Comparison of ENCODE assay signal across 8 cellular contexts in the genomic region with DNA sequence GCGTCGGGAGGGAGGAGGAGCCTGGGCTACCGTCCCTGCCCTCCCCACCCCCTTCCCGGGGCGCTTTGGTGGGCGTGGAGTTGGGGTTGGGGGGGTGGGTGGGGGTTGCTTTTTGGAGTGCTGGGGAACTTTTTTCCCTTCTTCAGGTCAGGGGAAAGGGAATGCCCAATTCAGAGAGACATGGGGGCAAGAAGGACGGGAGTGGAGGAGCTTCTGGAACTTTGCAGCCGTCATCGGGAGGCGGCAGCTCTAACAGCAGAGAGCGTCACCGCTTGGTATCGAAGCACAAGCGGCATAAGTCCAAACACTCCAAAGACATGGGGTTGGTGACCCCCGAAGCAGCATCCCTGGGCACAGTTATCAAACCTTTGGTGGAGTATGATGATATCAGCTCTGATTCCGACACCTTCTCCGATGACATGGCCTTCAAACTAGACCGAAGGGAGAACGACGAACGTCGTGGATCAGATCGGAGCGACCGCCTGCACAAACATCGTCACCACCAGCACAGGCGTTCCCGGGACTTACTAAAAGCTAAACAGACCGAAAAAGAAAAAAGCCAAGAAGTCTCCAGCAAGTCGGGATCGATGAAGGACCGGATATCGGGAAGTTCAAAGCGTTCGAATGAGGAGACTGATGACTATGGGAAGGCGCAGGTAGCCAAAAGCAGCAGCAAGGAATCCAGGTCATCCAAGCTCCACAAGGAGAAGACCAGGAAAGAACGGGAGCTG. TPM values are rescaled to one million over a fixed set of nuclear protein-coding genes. Genes with fewer than 3 reads are reported as not detected.
DNase-seq lines count a peak whose midpoint lies in the region; ATAC-seq and TF ChIP-seq lines count a peak whose summit lies in the region.

No MANE protein-coding gene starts in this region.

- H3K9me3 ChIP-seq in Caco-2 (no peaks in the 10 kb centered on the region), aorta (ENCODE audit: control insufficient read depth, low read length) (no peaks in the 10 kb centered on the region)

- H3K36me3 ChIP-seq in Caco-2 (ENCODE audit: control insufficient read depth, insufficient read depth, low read length) (no peaks in the 10 kb centered on the region), aorta (ENCODE audit: control insufficient read depth in 1 of 2, insufficient read depth in 2 of 2, low read length in 1 of 2) (no peaks in the 10 kb centered on the region)

- H3K36me3 Mint-ChIP-seq in Caco-2 (ENCODE audit: insufficient read depth, unreplicated experiment) = peaks cover 58% of the 10 kb centered on the region
- H3K36me3 Mint-ChIP-seq in activated T-helper 17 cell treated with anti-CD3 and anti-CD28 coated beads, Interleukin-2, amount 50 U/mL, for 72 hours (ENCODE audit: low read depth) = peaks cover 58% of the 10 kb centered on the region
- peaks cover 7% of the 10 kb centered on the region for H3K36me3 Mint-ChIP-seq in neural crest cell (ENCODE audit: low read depth)

- no peaks in the 10 kb centered on the region for H3K27me3 ChIP-seq in Caco-2 (replicated peaks; ENCODE audit: control insufficient read depth, insufficient read depth, low read length)
- no peaks in the 10 kb centered on the region for H3K27me3 ChIP-seq in aorta (ENCODE audit: control insufficient read depth in 1 of 2, insufficient read depth in 2 of 2, low read length in 1 of 2)

- WGBS in aorta, 2 donors = 0% methylated on average over 35 to 37 of the region's 37 CpGs

- H3K27ac Mint-ChIP-seq in Caco-2 (ENCODE audit: unreplicated experiment) = peak overlapping the region; percentile 95
- H3K27ac Mint-ChIP-seq in activated T-helper 17 cell treated with anti-CD3 and anti-CD28 coated beads, Interleukin-2, amount 50 U/mL, for 72 hours = peak overlapping the region; percentile 98
- H3K27ac Mint-ChIP-seq in neural crest cell (ENCODE audit: unreplicated experiment) = peak overlapping the region; percentile 95

- peak overlapping the region; percentile 62 to 95 for H3K27ac ChIP-seq in aorta (ENCODE audit: low read depth in 1 of 2, low read length in 2 of 2)

- H3K4me3 ChIP-seq in Caco-2 (ENCODE audit: low read depth, low read length) (peak overlapping the region; percentile 83), aorta (ENCODE audit: low read length in 2 of 2) (peak overlapping the region; percentile 91 to 97)

- TF ChIP-seq CTCF in Caco-2 (IDR thresholded peaks at IDR 0.05; ENCODE audit: insufficient read depth in 1 of 2, low read depth in 1 of 2, low read length in 1 of 2, severe bottlenecking in 1 of 2, unreplicated experiment in 1 of 2) (no peak), neural crest cell (conservative IDR thresholded peaks at IDR 0.05) (no peak)

- CTCF ChIA-PET in Caco-2 (lab: Charles Lee) = interaction anchor here (0.5 to 2.5 kb wide), 6 partner anchors 11 to 277 kb away, joined by 3 to 15 read pairs (median 4); a partner anchor contains a TSS

- intact Hi-C loops in Caco-2 (cut with micrococcal nuclease; ENCODE audit: unreplicated experiment) = loop anchor here (1.0 kb wide), 1 partner anchor 11 kb away; a partner anchor contains a TSS
- intact Hi-C loops in aorta (cut with DNase I) = no loop called here

- BruUV-seq in Caco-2 (replicated peaks; lab: Mats Ljungman, UMichigan) = no TSS peak

- no peaks in the 10 kb centered on the region for H3K27me3 Mint-ChIP-seq in Caco-2 (ENCODE audit: insufficient read depth, unreplicated experiment)
- H3K27me3 Mint-ChIP-seq in activated T-helper 17 cell treated with anti-CD3 and anti-CD28 coated beads, Interleukin-2, amount 50 U/mL, for 72 hours = no peaks in the 10 kb centered on the region
- peaks cover 3% of the 10 kb centered on the region for H3K27me3 Mint-ChIP-seq in neural crest cell (ENCODE audit: low read depth)

- H3K9me3 Mint-ChIP-seq in Caco-2 (ENCODE audit: unreplicated experiment) = no peaks in the 10 kb centered on the region
- no peaks in the 10 kb centered on the region for H3K9me3 Mint-ChIP-seq in activated T-helper 17 cell treated with anti-CD3 and anti-CD28 coated beads, Interleukin-2, amount 50 U/mL, for 72 hours
- H3K9me3 Mint-ChIP-seq in neural crest cell = no peaks in the 10 kb centered on the region

- POLR2A ChIA-PET in Caco-2 (lab: Charles Lee) = interaction anchor here (0.5 to 2.9 kb wide), 7 partner anchors 8 to 560 kb away, joined by 4 to 129 read pairs (median 6); a partner anchor contains a TSS

- no peaks in the 10 kb centered on the region for H3K4me1 ChIP-seq in Caco-2
- peaks cover 0 to under 1% of the 10 kb centered on the region in 2 donors for H3K4me1 ChIP-seq in aorta (ENCODE audit: control insufficient read depth in 1 of 2, insufficient read depth in 2 of 2, low read length in 2 of 2)

- DNase-seq in Caco-2 (no peak), Kasumi-1 (lab: John Stamatoyannopoulos, UW) (peak; percentile 67 to 73), fibroblast of the conjunctiva (ENCODE audit: low read depth) (peak; percentile 28), neural crest cell (ENCODE audit: low read depth, low spot score) (peak; percentile 4), aorta (no peak)

- ATAC-seq in GM21447 (IDR thresholded peaks at IDR 0.05; ENCODE audit: unreplicated experiment) = peak; percentile 43
- peak; percentile 80 for ATAC-seq in activated T-helper 17 cell treated with anti-CD3 and anti-CD28 coated beads, Interleukin-2, amount 50 U/mL, for 72 hours (replicated peaks)
- ATAC-seq in aorta (ENCODE audit: low FRiP score) = peak; percentile 90
- no peak for ATAC-seq in HG02588 (IDR thresholded peaks at IDR 0.05; ENCODE audit: unreplicated experiment)

- H3K4me3 Mint-ChIP-seq in Caco-2 (ENCODE audit: unreplicated experiment) (peak overlapping the region; percentile 84), neural crest cell (peak overlapping the region; percentile 99)
- H3K4me3 Mint-ChIP-seq in activated T-helper 17 cell treated with anti-CD3 and anti-CD28 coated beads, Interleukin-2, amount 50 U/mL, for 72 hours = peak overlapping the region; percentile 92

- H3K4me1 Mint-ChIP-seq in Caco-2 (ENCODE audit: low read depth, unreplicated experiment) = peaks cover 7% of the 10 kb centered on the region
- no peaks in the 10 kb centered on the region for H3K4me1 Mint-ChIP-seq in activated T-helper 17 cell treated with anti-CD3 and anti-CD28 coated beads, Interleukin-2, amount 50 U/mL, for 72 hours
- peaks cover 42% of the 10 kb centered on the region for H3K4me1 Mint-ChIP-seq in neural crest cell

RNA-seq across cellular contexts. Expression of a gene that starts 0.8 kb away (rescaled TPM):
- total RNA-seq in Caco-2 (2022) (85.5 and 86.6 TPM in 2 replicates), neural crest cell (69.1 and 69.8 TPM in 2 replicates), aorta (10 to 100 TPM; 47.4 to 71.1 TPM)
- total RNA-seq in activated T-helper 17 cell treated with anti-CD3 and anti-CD28 coated beads, Interleukin-2, amount 50 U/mL, for 72 hours = 10 to 100 TPM; 63.7 to 81.9 TPM
- polyA plus RNA-seq in aorta = 1 to 10 TPM; 7.3 to 9.7 TPM

RNA-seq across cellular contexts. Expression of a gene that starts 11.0 kb away (rescaled TPM):
- total RNA-seq in Caco-2 (2022) = 58.9 and 62.2 TPM in 2 replicates
- total RNA-seq in activated T-helper 17 cell treated with anti-CD3 and anti-CD28 coated beads, Interleukin-2, amount 50 U/mL, for 72 hours = 10 to 100 TPM; 50.4 to 69.0 TPM
- 63.4 and 65.0 TPM in 2 replicates for total RNA-seq in neural crest cell
- total RNA-seq in aorta = 10 to 100 TPM; 30.8 to 35.0 TPM
- 1 to 10 TPM; 4.4 to 7.8 TPM for polyA plus RNA-seq in aorta

Comparison
In these comparisons a context has a peak if more than half of its experiments do, and no peak if none do; other contexts are left out.
1. DNase-seq: peak in Kasumi-1 (2 of 2), fibroblast of the conjunctiva (single experiment) and neural crest cell (single experiment); none in Caco-2 (0 of 2) and aorta (0 of 2).
2. Peak in every context shown above with its lines, with median percentiles within 50 percentile points of each other: H3K27ac Mint-ChIP-seq and H3K4me3 Mint-ChIP-seq.